Comparison of ENCODE assay signal across 8 cellular contexts in genomic region chr11:86978756-86979608, GRCh38. TPM values are rescaled to one million over a fixed set of nuclear protein-coding genes. Genes with fewer than 3 reads are reported as not detected.
DNase-seq lines count a peak whose midpoint lies in the region; ATAC-seq and TF ChIP-seq lines count a peak whose summit lies in the region.

No MANE protein-coding gene starts in this region.

- CTCF ChIA-PET in CD8-positive, alpha-beta T cell (lab: Charles Lee) = no interaction called here

- no peaks in the 10 kb centered on the region for H3K36me3 ChIP-seq in CD8-positive, alpha-beta T cell (ENCODE audit: insufficient read depth, low read length)
- H3K36me3 ChIP-seq in kidney epithelial cell (ENCODE audit: control insufficient read depth, insufficient read depth, low read length) = no peaks in the 10 kb centered on the region

- intact Hi-C loops in CD8-positive, alpha-beta T cell (cut with DNase I, micrococcal nuclease) = loop anchor here (1.0 kb wide), 3 partner anchors 118 to 311 kb away; no protein-coding TSS in a partner anchor

- H3K4me1 ChIP-seq in CD8-positive, alpha-beta T cell (ENCODE audit: insufficient read depth, low read length) = no peaks in the 10 kb centered on the region

- H3K36me3 Mint-ChIP-seq in CD8-positive, alpha-beta T cell = no peaks in the 10 kb centered on the region

- no peaks in the 10 kb centered on the region for H3K27me3 Mint-ChIP-seq in CD8-positive, alpha-beta T cell (ENCODE audit: low read depth)

- H3K4me3 Mint-ChIP-seq in CD8-positive, alpha-beta T cell = no peak overlapping the region

- H3K4me1 Mint-ChIP-seq in CD8-positive, alpha-beta T cell (ENCODE audit: low read depth) = no peaks in the 10 kb centered on the region

- no peak overlapping the region for H3K4me3 ChIP-seq in CD8-positive, alpha-beta T cell (ENCODE audit: low read depth, low read length)
- no peak overlapping the region for H3K4me3 ChIP-seq in kidney epithelial cell (ENCODE audit: low read depth, low read length)

- ATAC-seq in CD8-positive, alpha-beta T cell = no peak
- ATAC-seq in GM18868 (IDR thresholded peaks at IDR 0.05; ENCODE audit: unreplicated experiment) (peak; percentile 77), HG03457 (IDR thresholded peaks at IDR 0.05; ENCODE audit: unreplicated experiment) (no peak)

- POLR2A ChIA-PET in CD8-positive, alpha-beta T cell (lab: Charles Lee) = no interaction called here

- DNase-seq in CD8-positive, alpha-beta T cell = no peak
- DNase-seq in Kasumi-1 (lab: John Stamatoyannopoulos, UW) (peak; percentile 54 to 66), amniotic epithelial cell (ENCODE audit: low read depth) (peak; percentile 57), kidney epithelial cell (ENCODE audit: low read depth) (no peak), NCI-H748 (lab: John Stamatoyannopoulos, UW; ENCODE audit: unreplicated experiment) (no peak), foreskin melanocyte (no peak)

- no peaks in the 10 kb centered on the region for H3K27me3 ChIP-seq in CD8-positive, alpha-beta T cell (ENCODE audit: insufficient read depth, low read length)
- no peaks in the 10 kb centered on the region for H3K27me3 ChIP-seq in kidney epithelial cell (ENCODE audit: control insufficient read depth, insufficient read depth, low read length)

- TF ChIP-seq CTCF in CD8-positive, alpha-beta T cell (IDR thresholded peaks at IDR 0.05) = peak; percentile 71
- TF ChIP-seq CTCF in kidney epithelial cell (IDR thresholded peaks at IDR 0.05; ENCODE audit: insufficient read depth, low read length, poor library complexity, severe bottlenecking) = peak; percentile 40

- H3K27ac ChIP-seq in CD8-positive, alpha-beta T cell (ENCODE audit: low read depth, low read length) = no peak overlapping the region

- no peaks in the 10 kb centered on the region for H3K9me3 ChIP-seq in CD8-positive, alpha-beta T cell (ENCODE audit: low read length)

- no peaks in the 10 kb centered on the region for H3K9me3 Mint-ChIP-seq in CD8-positive, alpha-beta T cell

- no peak overlapping the region for H3K27ac Mint-ChIP-seq in CD8-positive, alpha-beta T cell

RNA-seq across cellular contexts. Expression of gene FZD4, which starts 23.8 kb away (rescaled TPM):
- under 1 TPM in 1 of 2 experiments, not detected in 1; 0.05 TPM for total RNA-seq in CD8-positive, alpha-beta T cell
- total RNA-seq in kidney epithelial cell = 7.1 and 7.5 TPM in 2 replicates

RNA-seq across cellular contexts. Expression of gene TMEM135, which starts 58.8 kb away (rescaled TPM):
- 10 to 100 TPM; 11.0 to 13.7 TPM for total RNA-seq in CD8-positive, alpha-beta T cell
- 13.1 and 14.5 TPM in 2 replicates for total RNA-seq in kidney epithelial cell

Comparison
In these comparisons a context has a peak if more than half of its experiments do, and no peak if none do; other contexts are left out.
1. DNase-seq: peak in Kasumi-1 (2 of 2) and amniotic epithelial cell (single experiment); none in CD8-positive, alpha-beta T cell (0 of 7), kidney epithelial cell (single experiment), NCI-H748 (single experiment) and foreskin melanocyte (single experiment).